ENCODE assay signal across 8 cellular contexts in genomic region chr9:35079041-35079425, GRCh38.
DNase-seq lines count a peak whose midpoint lies in the region; ATAC-seq and TF ChIP-seq lines count a peak whose summit lies in the region.

No MANE protein-coding gene starts in this region.

- DNase-seq in stimulated activated naive CD8-positive, alpha-beta T cell treated with anti-CD3 and anti-CD28 coated beads, Interleukin-15, Interleukin-2, amounts not matched to agents 100 U/mL and 50 U/mL, for 24 hours = no peak
- DNase-seq in WERI-Rb-1 (peak; percentile 69), iPS DF 6.9 (ENCODE audit: low read depth, low spot score) (no peak), NCI-H345 treated with DMSO at 0.1 percent for 48 hours (lab: John Stamatoyannopoulos, UW; ENCODE audit: unreplicated experiment) (no peak)

- peak overlapping the region; percentile 46 to 74 for H3K9ac ChIP-seq in stomach smooth muscle (ENCODE audit: low read length in 2 of 2)

- H3K4me3 ChIP-seq in WERI-Rb-1 (ENCODE audit: low read depth, low read length) (peak overlapping the region; percentile 79), iPS DF 6.9 (ENCODE audit: low read length) (peak overlapping the region; percentile 94), stomach smooth muscle (ENCODE audit: low read length in 2 of 2) (peak overlapping the region; percentile 89 to 90)

- no peaks in the 10 kb centered on the region for H3K9me3 Mint-ChIP-seq in stimulated activated naive CD8-positive, alpha-beta T cell treated with anti-CD3 and anti-CD28 coated beads, Interleukin-15, Interleukin-2, amounts not matched to agents 100 ng/mL and 50 ng/mL, for 24 hours

- no peaks in the 10 kb centered on the region for H3K27me3 Mint-ChIP-seq in stimulated activated naive CD8-positive, alpha-beta T cell treated with anti-CD3 and anti-CD28 coated beads, Interleukin-15, Interleukin-2, amounts not matched to agents 100 ng/mL and 50 ng/mL, for 24 hours

- peak overlapping the region; percentile 98 for H3K27ac Mint-ChIP-seq in stimulated activated naive CD8-positive, alpha-beta T cell treated with anti-CD3 and anti-CD28 coated beads, Interleukin-15, Interleukin-2, amounts not matched to agents 100 ng/mL and 50 ng/mL, for 24 hours

- H3K9me3 ChIP-seq in WERI-Rb-1 (ENCODE audit: severe bottlenecking) (no peaks in the 10 kb centered on the region), iPS DF 6.9 (ENCODE audit: control insufficient read depth, insufficient read depth, low read length) (no peaks in the 10 kb centered on the region), stomach smooth muscle (ENCODE audit: control insufficient read depth in 2 of 2, low read length in 2 of 2) (no peaks in the 10 kb centered on the region)

- no CpG with 5 or more reads among the region's 10 CpGs for WGBS in iPS DF 6.9 (ENCODE audit: insufficient coverage, insufficient read length)

- no peak for ATAC-seq in stimulated activated naive CD8-positive, alpha-beta T cell treated with anti-CD3 and anti-CD28 coated beads, Interleukin-15, Interleukin-2, amounts not matched to agents 100 U/mL and 50 U/mL, for 24 hours
- ATAC-seq in GM21367 (IDR thresholded peaks at IDR 0.05; ENCODE audit: unreplicated experiment) (no peak), GM18868 (IDR thresholded peaks at IDR 0.05; ENCODE audit: unreplicated experiment) (no peak)

- H3K4me3 Mint-ChIP-seq in stimulated activated naive CD8-positive, alpha-beta T cell treated with anti-CD3 and anti-CD28 coated beads, Interleukin-15, Interleukin-2, amounts not matched to agents 100 ng/mL and 50 ng/mL, for 24 hours = peak overlapping the region; percentile 90

- H3K36me3 ChIP-seq in WERI-Rb-1 (peaks cover 42% of the 10 kb centered on the region), iPS DF 6.9 (ENCODE audit: control insufficient read depth, insufficient read depth, low read length) (peaks cover 10% of the 10 kb centered on the region; the same call in 1 of the 2 replicates), stomach smooth muscle (ENCODE audit: control insufficient read depth in 2 of 2, insufficient read depth in 2 of 2, low read length in 2 of 2) (peaks cover 0 to 9% of the 10 kb centered on the region in 2 donors)

- no peaks in the 10 kb centered on the region for H3K4me1 ChIP-seq in iPS DF 6.9 (ENCODE audit: control insufficient read depth, insufficient read depth, low read length)
- peaks cover 18% of the 10 kb centered on the region for H3K4me1 ChIP-seq in stomach smooth muscle (ENCODE audit: control insufficient read depth, insufficient read depth, low read length)

- no peaks in the 10 kb centered on the region for H3K27me3 ChIP-seq in WERI-Rb-1 (ENCODE audit: insufficient read depth, low read depth, severe bottlenecking)
- no peaks in the 10 kb centered on the region for H3K27me3 ChIP-seq in iPS DF 6.9 (ENCODE audit: control insufficient read depth, insufficient read depth, low read length)
- H3K27me3 ChIP-seq in stomach smooth muscle (ENCODE audit: control insufficient read depth in 1 of 2, insufficient read depth in 2 of 2, low read length in 2 of 2) = no peaks in the 10 kb centered on the region

- peaks cover 27% of the 10 kb centered on the region for H3K4me1 Mint-ChIP-seq in stimulated activated naive CD8-positive, alpha-beta T cell treated with anti-CD3 and anti-CD28 coated beads, Interleukin-15, Interleukin-2, amounts not matched to agents 100 ng/mL and 50 ng/mL, for 24 hours (ENCODE audit: low read depth)

- H3K27ac ChIP-seq in WERI-Rb-1 = peak overlapping the region; percentile 98
- no peak overlapping the region for H3K27ac ChIP-seq in iPS DF 6.9 (ENCODE audit: low read length)
- H3K27ac ChIP-seq in stomach smooth muscle (ENCODE audit: low read length) = peak overlapping the region; percentile 62

- TF ChIP-seq CTCF in WERI-Rb-1 (IDR thresholded peaks at IDR 0.05; ENCODE audit: low read depth, low read length) = no peak

- H3K36me3 Mint-ChIP-seq in stimulated activated naive CD8-positive, alpha-beta T cell treated with anti-CD3 and anti-CD28 coated beads, Interleukin-15, Interleukin-2, amounts not matched to agents 100 ng/mL and 50 ng/mL, for 24 hours (ENCODE audit: low read depth) = peaks cover 35% of the 10 kb centered on the region
